Comparison of ENCODE assay signal across 8 cellular contexts in the genomic region with DNA sequence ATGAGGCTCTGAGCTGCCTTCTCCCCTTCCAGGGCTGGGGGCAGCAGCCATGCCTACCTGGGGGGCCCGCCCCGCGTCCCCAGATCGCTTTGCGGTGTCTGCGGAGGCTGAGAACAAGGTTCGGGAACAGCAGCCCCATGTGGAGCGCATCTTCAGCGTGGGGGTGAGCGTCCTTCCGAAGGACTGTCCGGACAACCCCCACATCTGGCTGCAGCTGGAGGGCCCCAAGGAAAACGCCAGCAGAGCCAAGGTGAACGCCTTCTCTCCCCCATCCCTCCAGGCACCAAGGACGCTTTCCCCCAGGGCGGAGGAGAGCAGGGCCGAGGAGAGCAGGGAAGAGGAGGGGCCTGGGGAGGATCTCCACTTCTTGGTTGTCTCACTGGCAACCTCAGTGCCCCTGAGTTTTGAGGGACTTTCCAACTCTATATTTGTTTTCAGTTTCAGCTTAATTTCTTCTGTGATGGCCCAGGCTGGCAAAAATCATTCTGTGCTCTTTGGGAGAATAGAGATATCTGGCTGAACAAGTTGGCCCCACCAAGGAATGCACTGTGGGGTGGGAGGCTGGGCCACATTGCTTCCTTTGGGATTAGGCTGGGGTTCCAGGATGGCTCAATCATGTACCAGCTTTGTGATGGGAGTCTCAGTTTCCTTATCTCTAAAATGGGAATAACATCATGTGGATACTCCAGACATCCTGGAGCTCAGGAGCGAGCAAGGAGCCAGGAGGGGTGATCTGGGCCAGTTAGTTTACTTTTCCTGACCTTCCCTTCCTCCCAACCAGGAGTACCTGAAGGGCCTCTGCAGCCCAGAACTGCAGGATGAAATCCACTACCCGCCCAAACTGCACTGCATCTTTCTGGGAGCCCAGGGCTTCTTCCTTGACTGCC.
DNase-seq lines count a peak whose midpoint lies in the region; ATAC-seq and TF ChIP-seq lines count a peak whose summit lies in the region.

No MANE protein-coding gene starts in this region.

- H3K4me3 ChIP-seq in choroid plexus epithelial cell (ENCODE audit: low read depth, low read length) = peak overlapping the region; percentile 71

- DNase-seq in choroid plexus epithelial cell (ENCODE audit: low read depth) (peak; percentile 76), memory B cell (ENCODE audit: low spot score in 2 of 2) (peak; percentile 56 to 64), SHP77 (lab: John Stamatoyannopoulos, UW) (no peak)
- peak; percentile 72 for DNase-seq in stimulated activated naive CD4-positive, alpha-beta T cell treated with Interleukin-2 at 50 U/mL for 16 hours (lab: John Stamatoyannopoulos, UW)

- peaks cover 9% of the 10 kb centered on the region for H3K4me1 ChIP-seq in ES-I3 (ENCODE audit: insufficient read depth, low read length)

- peaks cover 13% of the 10 kb centered on the region for H3K36me3 Mint-ChIP-seq in memory B cell

- TF ChIP-seq CTCF in VCaP (conservative IDR thresholded peaks at IDR 0.05) (no peak), choroid plexus epithelial cell (conservative IDR thresholded peaks at IDR 0.05; ENCODE audit: low read depth, low read length) (peak; percentile 9)

- no peaks in the 10 kb centered on the region for H3K9me3 ChIP-seq in ES-I3 (ENCODE audit: control insufficient read depth, insufficient read depth, low read length)

- H3K27ac Mint-ChIP-seq in memory B cell = peak overlapping the region; percentile 98

- no peaks in the 10 kb centered on the region for H3K36me3 ChIP-seq in ES-I3 (ENCODE audit: insufficient read depth, low read length)

- H3K9me3 Mint-ChIP-seq in memory B cell = no peaks in the 10 kb centered on the region

- H3K4me3 Mint-ChIP-seq in memory B cell = peak overlapping the region; percentile 93

- H3K4me1 Mint-ChIP-seq in memory B cell = peaks cover 32% of the 10 kb centered on the region

- peak; percentile 39 for ATAC-seq in HG02763 (IDR thresholded peaks at IDR 0.05; ENCODE audit: unreplicated experiment)
- ATAC-seq in memory B cell (ENCODE audit: low read depth) = peak; percentile 62
- ATAC-seq in GM21526 (IDR thresholded peaks at IDR 0.05; ENCODE audit: low FRiP score, unreplicated experiment) = no peak

- H3K27ac ChIP-seq in VCaP = peak overlapping the region; percentile 88

- H3K9ac ChIP-seq in ES-I3 (ENCODE audit: low read depth, low read length) = peak overlapping the region; percentile 83

- H3K27me3 Mint-ChIP-seq in memory B cell = no peaks in the 10 kb centered on the region

Comparison
In these comparisons a context has a peak if more than half of its experiments do, and no peak if none do; other contexts are left out.
1. DNase-seq: peak in choroid plexus epithelial cell (single experiment), memory B cell (2 of 2) and stimulated activated naive CD4-positive, alpha-beta T cell treated with Interleukin-2 at 50 U/mL for 16 hours (single experiment); none in SHP77 (0 of 2).